In the genomic region with DNA sequence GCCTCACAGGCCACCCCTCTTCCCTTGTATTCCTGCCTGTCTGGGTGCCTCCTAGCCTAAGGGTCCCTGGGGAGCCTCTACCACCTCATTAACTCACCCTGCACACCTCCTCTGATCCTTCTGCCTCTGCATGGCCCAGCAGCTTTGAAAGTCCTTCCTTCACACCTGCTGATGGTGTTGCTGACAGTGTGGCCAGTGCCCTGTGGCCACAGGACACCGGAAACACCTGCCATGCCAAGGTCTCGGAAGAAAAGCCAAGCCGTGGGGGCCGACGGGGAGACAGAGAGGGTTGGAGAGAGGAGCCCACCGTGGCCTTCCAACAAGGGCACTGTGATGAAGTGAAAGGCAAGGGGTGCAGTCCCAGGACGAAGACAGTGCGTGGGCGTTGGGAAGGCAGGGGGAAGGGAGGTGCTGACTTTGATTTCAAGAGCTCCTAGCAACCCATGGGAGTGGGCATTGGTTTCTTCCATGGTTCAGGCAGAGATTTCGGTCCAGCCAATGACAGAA, we compare ENCODE assay signal across 1 cellular context.
TF ChIP-seq lines count a peak whose summit lies in the region.

No MANE protein-coding gene starts in this region.

TF ChIP-seq in HEK293, 187 proteins besides CTCF, POLR2A, EP300 and RAD21 (continued from another document):
- TF ChIP-seq, protein P1, sequence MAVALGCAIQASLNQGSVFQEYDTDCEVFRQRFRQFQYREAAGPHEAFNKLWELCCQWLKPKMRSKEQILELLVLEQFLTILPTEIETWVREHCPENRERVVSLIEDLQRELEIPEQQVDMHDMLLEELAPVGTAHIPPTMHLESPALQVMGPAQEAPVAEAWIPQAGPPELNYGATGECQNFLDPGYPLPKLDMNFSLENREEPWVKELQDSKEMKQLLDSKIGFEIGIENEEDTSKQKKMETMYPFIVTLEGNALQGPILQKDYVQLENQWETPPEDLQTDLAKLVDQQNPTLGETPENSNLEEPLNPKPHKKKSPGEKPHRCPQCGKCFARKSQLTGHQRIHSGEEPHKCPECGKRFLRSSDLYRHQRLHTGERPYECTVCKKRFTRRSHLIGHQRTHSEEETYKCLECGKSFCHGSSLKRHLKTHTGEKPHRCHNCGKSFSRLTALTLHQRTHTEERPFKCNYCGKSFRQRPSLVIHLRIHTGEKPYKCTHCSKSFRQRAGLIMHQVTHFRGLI (tag by site-specific recombination; IDR thresholded peaks at IDR 0.05) = no peak
